ENCODE assay signal across 33 cellular contexts in genomic region chr16:7443966-7444365, GRCh38.
"Had no signal": no experiment of that assay in that cellular context is flagged by ENCODE, and none has a peak within 500 bp of the region (broad histone marks: within the 10 kb centered on the region; RNA-seq: fewer than 3 reads in every experiment).

No MANE protein-coding gene starts in this region.

- ATAC-seq: activated CD4-positive, alpha-beta T cell treated with anti-CD3 and anti-CD28 coated beads for 36 hours; activated CD8-positive, alpha-beta memory T cell treated with anti-CD3 and anti-CD28 coated beads, Interleukin-2, amount 10 ng/mL, durations not matched to agents 7 days and 5 days; activated CD8-positive, alpha-beta T cell treated with anti-CD3 and anti-CD28 coated beads, Interleukin-2, amount 10 ng/mL, durations not matched to agents 7 days and 5 days; activated naive CD8-positive, alpha-beta T cell treated with anti-CD3 and anti-CD28 coated beads, Interleukin-2, amount 50 U/mL, for 24 hours; body of pancreas had no signal

- H3K4me3 Mint-ChIP-seq: activated CD4-positive, alpha-beta memory T cell treated with anti-CD3 and anti-CD28 coated beads for 36 hours; activated CD4-positive, alpha-beta T cell treated with anti-CD3 and anti-CD28 coated beads for 36 hours; activated CD4-positive, alpha-beta T cell treated with anti-CD3 and anti-CD28 coated beads, Interleukin-2, amount 10 ng/mL, durations not matched to agents 24 days and 14 days; activated CD8-positive, alpha-beta memory T cell treated with anti-CD3 and anti-CD28 coated beads, Interleukin-2, amount 10 ng/mL, durations not matched to agents 7 days and 5 days; activated CD8-positive, alpha-beta T cell treated with anti-CD3 and anti-CD28 coated beads, Interleukin-2, amount 10 ng/mL, durations not matched to agents 7 days and 5 days; activated naive CD4-positive, alpha-beta T cell treated with anti-CD3 and anti-CD28 coated beads for 36 hours; activated naive CD4-positive, alpha-beta T cell treated with anti-CD3 and anti-CD28 coated beads, Interleukin-2, amount 50 U/mL, for 24 hours; activated naive CD8-positive, alpha-beta T cell treated with anti-CD3 and anti-CD28 coated beads for 36 hours; activated naive CD8-positive, alpha-beta T cell treated with anti-CD3 and anti-CD28 coated beads, Interleukin-2, amount 50 U/mL, for 24 hours; activated T-helper 1 cell treated with anti-CD3 and anti-CD28 coated beads, Interleukin-12 subunit alpha, Interleukin-12 subunit beta, Interleukin-2, Interleukin-4 antibody, amounts not matched to agents 30 ng/mL and 10 ng/mL and 1 ng/mL, durations not matched to agents 14 hours and 24 hours and 36 hours; dendritic cell treated with granulocyte-macrophage colony-stimulating factor and Interleukin-4, amounts not matched to agents 40 ng/mL and 50 ng/mL, for 4 days; endodermal cell had no signal

- H3K4me1 Mint-ChIP-seq: activated CD4-positive, alpha-beta T cell treated with anti-CD3 and anti-CD28 coated beads for 36 hours; activated CD4-positive, alpha-beta T cell treated with anti-CD3 and anti-CD28 coated beads, Interleukin-2, amount 10 ng/mL, durations not matched to agents 24 days and 14 days; activated CD8-positive, alpha-beta memory T cell treated with anti-CD3 and anti-CD28 coated beads, Interleukin-2, amount 10 ng/mL, durations not matched to agents 7 days and 5 days; activated naive CD4-positive, alpha-beta T cell treated with anti-CD3 and anti-CD28 coated beads, Interleukin-2, amount 50 U/mL, for 24 hours; activated naive CD8-positive, alpha-beta T cell treated with anti-CD3 and anti-CD28 coated beads for 36 hours; activated naive CD8-positive, alpha-beta T cell treated with anti-CD3 and anti-CD28 coated beads, Interleukin-2, amount 50 U/mL, for 24 hours had no signal

- H3K27me3 Mint-ChIP-seq: activated CD4-positive, alpha-beta memory T cell treated with anti-CD3 and anti-CD28 coated beads for 36 hours; activated CD4-positive, alpha-beta T cell treated with anti-CD3 and anti-CD28 coated beads for 36 hours; activated CD4-positive, alpha-beta T cell treated with anti-CD3 and anti-CD28 coated beads, Interleukin-2, amount 10 ng/mL, durations not matched to agents 24 days and 14 days; activated CD8-positive, alpha-beta memory T cell treated with anti-CD3 and anti-CD28 coated beads, Interleukin-2, amount 10 ng/mL, durations not matched to agents 7 days and 5 days; activated naive CD4-positive, alpha-beta T cell treated with anti-CD3 and anti-CD28 coated beads, Interleukin-2, amount 50 U/mL, for 24 hours; activated naive CD8-positive, alpha-beta T cell treated with anti-CD3 and anti-CD28 coated beads for 36 hours; activated naive CD8-positive, alpha-beta T cell treated with anti-CD3 and anti-CD28 coated beads, Interleukin-2, amount 50 U/mL, for 24 hours; dendritic cell treated with granulocyte-macrophage colony-stimulating factor and Interleukin-4, amounts not matched to agents 40 ng/mL and 50 ng/mL, for 4 days had no signal

- H3K4me3 ChIP-seq: adrenal gland, body of pancreas, cardiac muscle cell, coronary artery, dorsolateral prefrontal cortex, esophagus muscularis mucosa had no signal

- H3K27ac ChIP-seq: adrenal gland, body of pancreas, cardiac muscle cell, coronary artery, dorsolateral prefrontal cortex, esophagus muscularis mucosa had no signal

- H3K9me3 Mint-ChIP-seq: activated naive CD4-positive, alpha-beta T cell treated with anti-CD3 and anti-CD28 coated beads, Interleukin-2, amount 50 U/mL, for 24 hours; dendritic cell treated with granulocyte-macrophage colony-stimulating factor and Interleukin-4, amounts not matched to agents 40 ng/mL and 50 ng/mL, for 4 days had no signal

- DNase-seq: activated CD4-positive, alpha-beta memory T cell treated with anti-CD3 and anti-CD28 coated beads for 36 hours; activated CD4-positive, alpha-beta T cell treated with anti-CD3 and anti-CD28 coated beads for 36 hours; activated CD4-positive, alpha-beta T cell treated with anti-CD3 and anti-CD28 coated beads, Interleukin-2, amount 10 ng/mL, durations not matched to agents 24 days and 14 days; activated CD4-positive, CD25-positive, alpha-beta regulatory T cell; activated CD4-positive, CD25-positive, alpha-beta regulatory T cell treated with anti-CD3 and anti-CD28 coated beads, Interleukin-2, amount 50 U/mL, for 72 hours; activated CD8-positive, alpha-beta memory T cell treated with anti-CD3 and anti-CD28 coated beads, Interleukin-2, amount 10 ng/mL, durations not matched to agents 7 days and 5 days; activated CD8-positive, alpha-beta memory T cell treated with anti-CD3 and anti-CD28 coated beads, Interleukin-2, amount 50 U/mL, for 4 hours; activated CD8-positive, alpha-beta T cell treated with anti-CD3 and anti-CD28 coated beads, Interleukin-2, amount 10 ng/mL, durations not matched to agents 7 days and 5 days; activated effector memory CD4-positive, alpha-beta T cell treated with anti-CD3 and anti-CD28 coated beads, Interleukin-2, amount 50 U/mL, for 16 hours; activated naive CD4-positive, alpha-beta T cell treated with anti-CD3 and anti-CD28 coated beads for 36 hours; activated naive CD8-positive, alpha-beta T cell treated with anti-CD3 and anti-CD28 coated beads for 36 hours; activated naive CD8-positive, alpha-beta T cell treated with anti-CD3 and anti-CD28 coated beads, Interleukin-2, amount 50 U/mL, for 24 hours; activated T-cell treated with anti-CD3 and anti-CD28 coated beads, Interleukin-2, amount 50 U/mL, for 1 hour; activated T-cell treated with anti-CD3 and anti-CD28 coated beads, Interleukin-2, amount 50 U/mL, for 48 hours; adrenal gland; amygdala; aorta; body of pancreas; central memory CD4-positive, alpha-beta T cell; cerebellar nuclear complex; dorsolateral prefrontal cortex; effector memory CD4-positive, alpha-beta T cell; endodermal cell; foreskin melanocyte; head of caudate nucleus; T-helper 2 cell had no signal

- H3K9me3 ChIP-seq: adrenal gland, body of pancreas, esophagus muscularis mucosa had no signal

- H3K27me3 ChIP-seq: adrenal gland, body of pancreas, cardiac muscle cell had no signal

- H3K36me3 ChIP-seq: adrenal gland, cardiac muscle cell, esophagus muscularis mucosa had no signal

- H3K4me1 ChIP-seq: adrenal gland, body of pancreas, esophagus muscularis mucosa had no signal

- H3K36me3 Mint-ChIP-seq: activated CD4-positive, alpha-beta memory T cell treated with anti-CD3 and anti-CD28 coated beads for 36 hours; activated CD8-positive, alpha-beta memory T cell treated with anti-CD3 and anti-CD28 coated beads, Interleukin-2, amount 10 ng/mL, durations not matched to agents 7 days and 5 days; activated naive CD4-positive, alpha-beta T cell treated with anti-CD3 and anti-CD28 coated beads, Interleukin-2, amount 50 U/mL, for 24 hours; activated naive CD8-positive, alpha-beta T cell treated with anti-CD3 and anti-CD28 coated beads for 36 hours had no signal

- H3K27ac Mint-ChIP-seq: activated CD4-positive, alpha-beta memory T cell treated with anti-CD3 and anti-CD28 coated beads for 36 hours; activated CD4-positive, alpha-beta T cell treated with anti-CD3 and anti-CD28 coated beads for 36 hours; activated CD4-positive, alpha-beta T cell treated with anti-CD3 and anti-CD28 coated beads, Interleukin-2, amount 10 ng/mL, durations not matched to agents 24 days and 14 days; activated CD8-positive, alpha-beta memory T cell treated with anti-CD3 and anti-CD28 coated beads, Interleukin-2, amount 10 ng/mL, durations not matched to agents 7 days and 5 days; activated CD8-positive, alpha-beta T cell treated with anti-CD3 and anti-CD28 coated beads, Interleukin-2, amount 10 ng/mL, durations not matched to agents 7 days and 5 days; activated naive CD4-positive, alpha-beta T cell treated with anti-CD3 and anti-CD28 coated beads for 36 hours; activated naive CD4-positive, alpha-beta T cell treated with anti-CD3 and anti-CD28 coated beads, Interleukin-2, amount 50 U/mL, for 24 hours; activated naive CD8-positive, alpha-beta T cell treated with anti-CD3 and anti-CD28 coated beads for 36 hours; activated naive CD8-positive, alpha-beta T cell treated with anti-CD3 and anti-CD28 coated beads, Interleukin-2, amount 50 U/mL, for 24 hours; activated T-helper 1 cell treated with anti-CD3 and anti-CD28 coated beads, Interleukin-12 subunit alpha, Interleukin-12 subunit beta, Interleukin-2, Interleukin-4 antibody, amounts not matched to agents 30 ng/mL and 10 ng/mL and 1 ng/mL, durations not matched to agents 14 hours and 24 hours and 36 hours; activated T-helper 2 cell treated with anti-CD3 and anti-CD28 coated beads, Interferon-gamma antibody, Interleukin-2, Interleukin-4, amounts not matched to agents 10 μg/mL and 5 μg/mL and 100 μg/mL, durations not matched to agents 14 hours and 24 hours and 36 hours; dendritic cell treated with granulocyte-macrophage colony-stimulating factor and Interleukin-4, amounts not matched to agents 40 ng/mL and 50 ng/mL, for 4 days; endodermal cell had no signal
